8 cellular contexts compared by ENCODE assay signal in the genomic region with DNA sequence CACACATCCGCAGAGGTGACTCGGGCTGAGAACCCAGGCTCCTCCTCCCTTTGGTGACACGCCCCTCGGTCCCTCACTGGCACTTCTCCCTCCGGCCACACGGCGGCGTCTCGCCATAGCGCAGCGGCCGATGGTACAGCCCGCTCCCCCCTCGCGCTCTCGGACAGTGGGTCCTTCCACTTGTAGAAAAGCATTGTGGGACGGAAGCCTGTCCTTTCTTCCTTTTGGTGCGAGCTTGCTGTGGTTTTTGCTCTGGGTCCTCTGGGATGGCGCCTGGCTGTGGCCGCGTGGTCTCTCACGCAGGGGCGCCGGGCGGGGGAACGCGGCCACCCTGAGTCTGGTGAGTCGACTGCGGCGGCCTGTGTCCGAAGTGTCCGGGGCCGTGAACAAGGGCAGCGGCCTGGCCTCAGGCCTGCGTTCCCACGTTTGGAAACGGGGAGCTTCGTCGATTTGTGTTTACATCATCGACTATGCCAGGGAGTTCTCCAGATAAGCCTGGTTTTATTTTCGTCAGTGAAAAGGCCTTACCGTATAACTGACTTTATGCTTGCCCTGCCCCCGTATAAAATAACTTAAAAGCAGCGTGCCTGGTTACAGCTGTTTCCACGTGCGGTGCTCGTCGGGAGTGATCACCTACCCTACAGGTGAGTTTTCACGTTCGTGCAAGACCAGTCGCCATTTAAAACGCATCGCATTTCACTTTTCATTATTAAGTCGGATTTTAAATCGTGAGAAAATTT.
DNase-seq lines count a peak whose midpoint lies in the region; ATAC-seq and TF ChIP-seq lines count a peak whose summit lies in the region.

No MANE protein-coding gene starts in this region.

- peaks cover 23% of the 10 kb centered on the region for H3F3A ChIP-seq in GM23338 (replicated peaks; ENCODE audit: low read depth)

- peaks cover 23% of the 10 kb centered on the region for H3K79me2 ChIP-seq in GM23338 (replicated peaks; ENCODE audit: insufficient read depth)

- no peaks in the 10 kb centered on the region for H3K27me3 ChIP-seq in GM23338 (ENCODE audit: insufficient read depth)

- DNase-seq in GM23338 (ENCODE audit: low spot score) (peak; percentile 92), Kasumi-1 (lab: John Stamatoyannopoulos, UW) (peak; percentile 89 to 92), RPMI7951 (ENCODE audit: low read depth) (peak; percentile 84), fibroblast of mammary gland (ENCODE audit: low read depth) (peak; percentile 89)
- peak; percentile 95 for DNase-seq in stimulated activated naive CD8-positive, alpha-beta T cell treated with anti-CD3 and anti-CD28 coated beads, Interleukin-15, Interleukin-2, amounts not matched to agents 100 U/mL and 50 U/mL, for 24 hours

- H3K9me3 Mint-ChIP-seq in GM23338 (no peaks in the 10 kb centered on the region), nephron (peaks cover 5% of the 10 kb centered on the region)
- peaks cover 5% of the 10 kb centered on the region for H3K9me3 Mint-ChIP-seq in activated T-helper 17 cell treated with anti-CD3 and anti-CD28 coated beads, Interleukin-2, amount 50 U/mL, for 72 hours

- H3K27me3 Mint-ChIP-seq in GM23338 (ENCODE audit: insufficient read depth, low read depth, poor library complexity), result peaks cover 21% of the 10 kb centered on the region
- H3K27me3 Mint-ChIP-seq in activated T-helper 17 cell treated with anti-CD3 and anti-CD28 coated beads, Interleukin-2, amount 50 U/mL, for 72 hours, result no peaks in the 10 kb centered on the region
- no peaks in the 10 kb centered on the region for H3K27me3 Mint-ChIP-seq in nephron (ENCODE audit: low read depth)

- H3K36me3 ChIP-seq in ES-I3 (ENCODE audit: insufficient read depth, low read length), result peaks cover 27% of the 10 kb centered on the region
- peaks cover 20% of the 10 kb centered on the region for H3K36me3 ChIP-seq in GM23338 (ENCODE audit: insufficient read depth)

- H3K9ac ChIP-seq in ES-I3 (ENCODE audit: low read depth, low read length), result peak overlapping the region; percentile 95

- peak overlapping the region; percentile 93 for H2AFZ ChIP-seq in GM23338

- H3K4me1 Mint-ChIP-seq in GM23338, result peaks cover 30% of the 10 kb centered on the region
- H3K4me1 Mint-ChIP-seq in activated T-helper 17 cell treated with anti-CD3 and anti-CD28 coated beads, Interleukin-2, amount 50 U/mL, for 72 hours, result peaks cover 21% of the 10 kb centered on the region
- peaks cover 7% of the 10 kb centered on the region for H3K4me1 Mint-ChIP-seq in nephron

- peak; percentile 86 for ATAC-seq in GM23338
- ATAC-seq in activated T-helper 17 cell treated with anti-CD3 and anti-CD28 coated beads, Interleukin-2, amount 50 U/mL, for 72 hours (replicated peaks), result peak; percentile 94
- peak; percentile 95 for ATAC-seq in stimulated activated naive CD8-positive, alpha-beta T cell treated with anti-CD3 and anti-CD28 coated beads, Interleukin-15, Interleukin-2, amounts not matched to agents 100 U/mL and 50 U/mL, for 24 hours

- H3K36me3 Mint-ChIP-seq in GM23338 (ENCODE audit: low read depth) (peaks cover 47% of the 10 kb centered on the region), nephron (ENCODE audit: low read depth) (peaks cover 30% of the 10 kb centered on the region)
- H3K36me3 Mint-ChIP-seq in activated T-helper 17 cell treated with anti-CD3 and anti-CD28 coated beads, Interleukin-2, amount 50 U/mL, for 72 hours (ENCODE audit: low read depth), result peaks cover 54% of the 10 kb centered on the region

- H3K4me3 Mint-ChIP-seq in GM23338 (peak overlapping the region; percentile 92), nephron (peak overlapping the region; percentile 93 to 96 (median 93))
- H3K4me3 Mint-ChIP-seq in activated T-helper 17 cell treated with anti-CD3 and anti-CD28 coated beads, Interleukin-2, amount 50 U/mL, for 72 hours, result peak overlapping the region; percentile 81

- no peaks in the 10 kb centered on the region for H3K9me2 ChIP-seq in GM23338 (ENCODE audit: insufficient read depth)

- peak; percentile 91 to 98 for TF ChIP-seq CTCF in GM23338 (conservative IDR thresholded peaks at IDR 0.05; ENCODE audit: low read depth in 2 of 2)
- TF ChIP-seq CTCF in fibroblast of mammary gland (conservative IDR thresholded peaks at IDR 0.05; ENCODE audit: control insufficient read depth, insufficient read depth, low read depth, low read length), result peak; percentile 96
- TF ChIP-seq CTCF in nephron (IDR thresholded peaks at IDR 0.05; ENCODE audit: unreplicated experiment in 3 of 3), result peak; percentile 99

- H3K4me2 ChIP-seq in GM23338, result peak overlapping the region; percentile 93

- peak overlapping the region; percentile 94 for H3K27ac ChIP-seq in GM23338 (ENCODE audit: low read depth)

- H3K4me1 ChIP-seq in ES-I3 (ENCODE audit: insufficient read depth, low read length), result peaks cover 9% of the 10 kb centered on the region
- peaks cover 23% of the 10 kb centered on the region for H3K4me1 ChIP-seq in GM23338 (ENCODE audit: insufficient read depth)

- peak overlapping the region; percentile 88 for H3K4me3 ChIP-seq in GM23338
- peak overlapping the region; percentile 89 for H3K4me3 ChIP-seq in fibroblast of mammary gland (ENCODE audit: control insufficient read depth, low read depth, low read length)

- no peaks in the 10 kb centered on the region for H3K9me3 ChIP-seq in ES-I3 (ENCODE audit: control insufficient read depth, insufficient read depth, low read length)

- H3K27ac Mint-ChIP-seq in GM23338 (peak overlapping the region; percentile 96), nephron (peak overlapping the region; percentile 13 to 87 (median 70))
- peak overlapping the region; percentile 62 for H3K27ac Mint-ChIP-seq in activated T-helper 17 cell treated with anti-CD3 and anti-CD28 coated beads, Interleukin-2, amount 50 U/mL, for 72 hours

- H4K20me1 ChIP-seq in GM23338 (replicated peaks; ENCODE audit: insufficient read depth), result peaks cover 10% of the 10 kb centered on the region

TF ChIP-seq in GM23338, 12 proteins besides CTCF, POLR2A, EP300 and RAD21 (continues in another document):
- TF ChIP-seq POLR2AphosphoS5 (IDR thresholded peaks at IDR 0.05; ENCODE audit: low read depth) (peak; percentile 98), JUNB (IDR thresholded peaks at IDR 0.05; ENCODE audit: unreplicated experiment) (no peak), ZNF462 (CRISPR knock-in tag; IDR thresholded peaks at IDR 0.05) (no peak; the same call in 1 of the 2 replicates), CREB1 (CRISPR knock-in tag; IDR thresholded peaks at IDR 0.05; ENCODE audit: low read depth) (peak; percentile 72), ZNF331 (CRISPR knock-in tag; IDR thresholded peaks at IDR 0.05; ENCODE audit: low read depth) (no peak)

Comparison
In these comparisons a context has a peak if more than half of its experiments do, and no peak if none do; other contexts are left out.
1. Peak in every context shown above with its lines: DNase-seq, ATAC-seq, H3K4me3 ChIP-seq and H3K27ac ChIP-seq.